ENCODE assay signal across 8 cellular contexts in the genomic region with DNA sequence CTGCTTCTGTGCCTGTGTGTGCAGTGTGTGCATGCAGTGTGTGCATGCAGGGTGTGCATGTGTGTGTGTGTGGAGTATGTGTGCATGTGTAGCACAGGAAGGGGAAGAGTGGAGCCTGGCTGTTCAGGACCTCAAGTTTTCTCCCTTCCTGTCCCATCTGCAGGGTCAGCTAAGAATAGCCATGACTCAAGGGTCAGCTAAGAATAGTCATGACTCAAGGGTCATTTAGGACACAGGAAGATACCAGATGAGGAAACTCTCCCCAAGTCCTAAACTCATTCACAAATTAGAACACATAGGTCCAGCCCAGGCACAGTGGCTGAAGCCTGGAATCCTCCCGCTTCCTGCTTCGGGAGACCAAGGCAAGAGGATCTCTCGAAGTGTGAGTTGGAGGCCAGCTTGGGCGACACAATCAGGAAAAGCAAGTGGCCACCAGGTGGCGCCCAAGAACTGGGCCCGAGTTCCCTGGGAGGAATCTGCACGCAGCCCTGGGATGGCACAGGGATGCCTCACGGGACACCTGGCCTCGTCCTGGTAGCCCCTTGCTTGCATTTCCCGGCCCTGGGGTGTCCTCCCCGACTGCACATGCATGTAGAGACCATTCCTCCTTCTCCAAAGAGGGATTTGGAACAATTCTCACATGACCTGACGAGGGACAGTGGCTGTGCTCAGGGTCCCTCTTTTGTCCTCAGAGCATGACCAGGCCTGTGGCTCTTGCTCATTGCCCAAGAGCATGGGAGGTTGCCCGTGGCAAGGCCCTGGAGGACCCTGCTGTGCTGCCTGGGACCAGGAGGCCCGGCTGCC. TPM values are rescaled to one million over a fixed set of nuclear protein-coding genes. Genes with fewer than 3 reads are reported as not detected.
DNase-seq lines count a peak whose midpoint lies in the region; ATAC-seq and TF ChIP-seq lines count a peak whose summit lies in the region.

No MANE protein-coding gene starts in this region.

- H3F3A ChIP-seq in neural cell (ENCODE audit: insufficient read depth, low read length, poor library complexity, severe bottlenecking): no peaks in the 10 kb centered on the region

- H3K27me3 ChIP-seq in neural cell (ENCODE audit: insufficient read depth, low read depth, low read length) (no peaks in the 10 kb centered on the region), suprapubic skin (peaks cover 4% of the 10 kb centered on the region)

- no peaks in the 10 kb centered on the region for H3K9me3 Mint-ChIP-seq in activated CD4-positive, alpha-beta memory T cell treated with anti-CD3 and anti-CD28 coated beads, Interleukin-2, amount 10 ng/mL, durations not matched to agents 7 days and 5 days

- peak; percentile 23 for TF ChIP-seq RAD21 in neural cell (conservative IDR thresholded peaks at IDR 0.05)

- 68% methylated on average over 11 of the region's 14 CpGs for WGBS in suprapubic skin

- H3K4me1 ChIP-seq in suprapubic skin: peaks cover 2% of the 10 kb centered on the region

- peak; percentile 37 for ATAC-seq in HG02610 (IDR thresholded peaks at IDR 0.05; ENCODE audit: unreplicated experiment)

- H3K4me2 ChIP-seq in neural cell (ENCODE audit: low read length): no peak overlapping the region

- no peaks in the 10 kb centered on the region for H3K9me2 ChIP-seq in neural cell (ENCODE audit: insufficient read depth, low read length)

- POLR2A ChIA-PET in activated CD4-positive, alpha-beta memory T cell treated with anti-CD3 and anti-CD28 coated beads, Interleukin-2, amount 10 ng/mL, durations not matched to agents 7 days and 5 days (lab: Charles Lee): interaction anchor here (1.2 kb wide), 1 partner anchor 22 kb away, joined by 4 read pairs; no protein-coding TSS in a partner anchor

- no peaks in the 10 kb centered on the region for H3K4me1 Mint-ChIP-seq in activated CD4-positive, alpha-beta memory T cell treated with anti-CD3 and anti-CD28 coated beads, Interleukin-2, amount 10 ng/mL, durations not matched to agents 7 days and 5 days

- peak; percentile 85 for TF ChIP-seq CTCF in epithelial cell of esophagus (IDR thresholded peaks at IDR 0.05; ENCODE audit: insufficient read depth, low read depth, low read length, missing control alignments)
- TF ChIP-seq CTCF in neural cell (IDR thresholded peaks at IDR 0.05; ENCODE audit: poor library complexity, severe bottlenecking): peak; percentile 52
- peak; percentile 21 to 79 for TF ChIP-seq CTCF in suprapubic skin (IDR thresholded peaks at IDR 0.05)

- no peaks in the 10 kb centered on the region for H3K36me3 ChIP-seq in neural cell (ENCODE audit: insufficient read depth, low read length)
- H3K36me3 ChIP-seq in suprapubic skin: no peaks in the 10 kb centered on the region

- peaks cover 4% of the 10 kb centered on the region for H3K27me3 Mint-ChIP-seq in activated CD4-positive, alpha-beta memory T cell treated with anti-CD3 and anti-CD28 coated beads, Interleukin-2, amount 10 ng/mL, durations not matched to agents 7 days and 5 days

- no peaks in the 10 kb centered on the region for H4K20me1 ChIP-seq in neural cell (ENCODE audit: insufficient read depth)

- TF ChIP-seq EP300 in neural cell (conservative IDR thresholded peaks at IDR 0.05; ENCODE audit: poor library complexity, severe bottlenecking): no peak
- TF ChIP-seq EP300 in suprapubic skin (IDR thresholded peaks at IDR 0.05): no peak

- no peak overlapping the region for H3K4me3 ChIP-seq in epithelial cell of esophagus (ENCODE audit: low read length)
- H3K4me3 ChIP-seq in neural cell (ENCODE audit: low read length): no peak overlapping the region
- H3K4me3 ChIP-seq in suprapubic skin: no peak overlapping the region

- H3K79me2 ChIP-seq in neural cell (replicated peaks; ENCODE audit: insufficient read depth, low read length): no peaks in the 10 kb centered on the region

- TF ChIP-seq POLR2A in suprapubic skin (IDR thresholded peaks at IDR 0.05): no peak

- H3K9ac ChIP-seq in neural cell (ENCODE audit: low read length): no peak overlapping the region

- no peak overlapping the region for H2AFZ ChIP-seq in neural cell (ENCODE audit: low read depth, low read length)

- H3K27ac ChIP-seq in neural cell (ENCODE audit: low read length): no peak overlapping the region
- no peak overlapping the region for H3K27ac ChIP-seq in suprapubic skin

- DNase-seq in DMS 273 (lab: John Stamatoyannopoulos, UW; ENCODE audit: unreplicated experiment) (peak; percentile 91), DMS 273 treated with DMSO at 0.1 percent for 48 hours (lab: John Stamatoyannopoulos, UW) (no peak), NCI-H510A (lab: John Stamatoyannopoulos, UW) (peak; percentile 42), epithelial cell of esophagus (ENCODE audit: low read depth) (peak; percentile 67), suprapubic skin (ENCODE audit: low spot score in 2 of 2) (peak in 1 of 2 donors; percentile 71)
- DNase-seq in activated CD4-positive, alpha-beta memory T cell treated with anti-CD3 and anti-CD28 coated beads, Interleukin-2, amount 10 ng/mL, durations not matched to agents 7 days and 5 days: peak; percentile 72

- CTCF ChIA-PET in activated CD4-positive, alpha-beta memory T cell treated with anti-CD3 and anti-CD28 coated beads, Interleukin-2, amount 10 ng/mL, durations not matched to agents 7 days and 5 days (lab: Charles Lee): interaction anchor here (0.5 to 2.0 kb wide), 13 partner anchors 10 to 480 kb away, joined by 3 to 11 read pairs (median 3); no protein-coding TSS in a partner anchor

- H3K9me3 ChIP-seq in neural cell (ENCODE audit: low read length) (no peaks in the 10 kb centered on the region), suprapubic skin (no peaks in the 10 kb centered on the region)

- no peak overlapping the region for H3K27ac Mint-ChIP-seq in activated CD4-positive, alpha-beta memory T cell treated with anti-CD3 and anti-CD28 coated beads, Interleukin-2, amount 10 ng/mL, durations not matched to agents 7 days and 5 days

- no peaks in the 10 kb centered on the region for H3K36me3 Mint-ChIP-seq in activated CD4-positive, alpha-beta memory T cell treated with anti-CD3 and anti-CD28 coated beads, Interleukin-2, amount 10 ng/mL, durations not matched to agents 7 days and 5 days (ENCODE audit: low read depth)

- H3K4me3 Mint-ChIP-seq in activated CD4-positive, alpha-beta memory T cell treated with anti-CD3 and anti-CD28 coated beads, Interleukin-2, amount 10 ng/mL, durations not matched to agents 7 days and 5 days: no peak overlapping the region

TF ChIP-seq in neural cell, 6 proteins besides CTCF, POLR2A, EP300 and RAD21:
- TF ChIP-seq TAF1 (IDR thresholded peaks at IDR 0.05; ENCODE audit: low read depth): no peak
- TF ChIP-seq, protein P1, sequence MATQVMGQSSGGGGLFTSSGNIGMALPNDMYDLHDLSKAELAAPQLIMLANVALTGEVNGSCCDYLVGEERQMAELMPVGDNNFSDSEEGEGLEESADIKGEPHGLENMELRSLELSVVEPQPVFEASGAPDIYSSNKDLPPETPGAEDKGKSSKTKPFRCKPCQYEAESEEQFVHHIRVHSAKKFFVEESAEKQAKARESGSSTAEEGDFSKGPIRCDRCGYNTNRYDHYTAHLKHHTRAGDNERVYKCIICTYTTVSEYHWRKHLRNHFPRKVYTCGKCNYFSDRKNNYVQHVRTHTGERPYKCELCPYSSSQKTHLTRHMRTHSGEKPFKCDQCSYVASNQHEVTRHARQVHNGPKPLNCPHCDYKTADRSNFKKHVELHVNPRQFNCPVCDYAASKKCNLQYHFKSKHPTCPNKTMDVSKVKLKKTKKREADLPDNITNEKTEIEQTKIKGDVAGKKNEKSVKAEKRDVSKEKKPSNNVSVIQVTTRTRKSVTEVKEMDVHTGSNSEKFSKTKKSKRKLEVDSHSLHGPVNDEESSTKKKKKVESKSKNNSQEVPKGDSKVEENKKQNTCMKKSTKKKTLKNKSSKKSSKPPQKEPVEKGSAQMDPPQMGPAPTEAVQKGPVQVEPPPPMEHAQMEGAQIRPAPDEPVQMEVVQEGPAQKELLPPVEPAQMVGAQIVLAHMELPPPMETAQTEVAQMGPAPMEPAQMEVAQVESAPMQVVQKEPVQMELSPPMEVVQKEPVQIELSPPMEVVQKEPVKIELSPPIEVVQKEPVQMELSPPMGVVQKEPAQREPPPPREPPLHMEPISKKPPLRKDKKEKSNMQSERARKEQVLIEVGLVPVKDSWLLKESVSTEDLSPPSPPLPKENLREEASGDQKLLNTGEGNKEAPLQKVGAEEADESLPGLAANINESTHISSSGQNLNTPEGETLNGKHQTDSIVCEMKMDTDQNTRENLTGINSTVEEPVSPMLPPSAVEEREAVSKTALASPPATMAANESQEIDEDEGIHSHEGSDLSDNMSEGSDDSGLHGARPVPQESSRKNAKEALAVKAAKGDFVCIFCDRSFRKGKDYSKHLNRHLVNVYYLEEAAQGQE (IDR thresholded peaks at IDR 0.05; ENCODE audit: borderline replicate concordance): no peak
- TF ChIP-seq MXI1 (conservative IDR thresholded peaks at IDR 0.05; ENCODE audit: poor library complexity, severe bottlenecking): no peak
- no peak for TF ChIP-seq SMC3 (conservative IDR thresholded peaks at IDR 0.05; ENCODE audit: poor library complexity)
- TF ChIP-seq EZH2 (IDR thresholded peaks at IDR 0.05; ENCODE audit: borderline replicate concordance, insufficient read depth, low read length, poor library complexity, severe bottlenecking): no peak
- no peak for TF ChIP-seq POLR2AphosphoS5 (IDR thresholded peaks at IDR 0.05)

RNA-seq across cellular contexts. Expression of gene VOPP1, which starts 21.4 kb away (rescaled TPM):
- total RNA-seq in activated CD4-positive, alpha-beta memory T cell treated with anti-CD3 and anti-CD28 coated beads, Interleukin-2, amount 10 ng/mL, durations not matched to agents 7 days and 5 days: 10 to 100 TPM; 51.4 to 52.7 TPM
- polyA plus RNA-seq in neural cell: 85.8 and 110 TPM in 2 replicates
- polyA minus RNA-seq in neural cell: 85.5 and 87.2 TPM in 2 replicates
- total RNA-seq in suprapubic skin: 10 to 100 TPM; 15.7 to 24.9 (median 20.3) TPM
